23 cellular contexts compared by ENCODE assay signal in the genomic region with DNA sequence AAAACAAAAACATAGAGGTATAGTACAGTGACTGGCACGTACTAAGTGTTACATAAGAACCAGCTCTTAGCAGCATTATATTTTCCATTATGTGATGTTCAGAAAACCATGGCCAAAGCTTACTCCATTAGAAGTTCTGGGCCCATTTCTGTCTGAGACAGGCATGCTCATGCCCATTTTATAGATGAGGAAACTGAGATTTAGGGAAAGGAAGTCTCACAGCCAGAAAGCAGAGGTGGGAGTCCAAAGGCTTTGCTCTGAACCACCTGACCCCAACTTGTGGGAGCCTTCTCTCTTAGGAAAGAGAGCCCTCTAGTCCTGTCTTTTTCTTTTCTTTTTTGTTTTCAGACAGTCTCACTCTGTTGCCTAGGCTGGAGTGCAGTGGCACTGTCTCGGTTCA. TPM values are rescaled to one million over a fixed set of nuclear protein-coding genes. Genes with fewer than 3 reads are reported as not detected.
DNase-seq lines count a peak whose midpoint lies in the region; ATAC-seq, FAIRE-seq and TF ChIP-seq lines count a peak whose summit lies in the region.
"Had no signal": no experiment of that assay in that cellular context is flagged by ENCODE, and none has a peak within 500 bp of the region (broad histone marks: within the 10 kb centered on the region; RNA-seq: fewer than 3 reads in every experiment).

No MANE protein-coding gene starts in this region.

- H2BK20ac ChIP-seq in IMR-90 (ENCODE audit: low read depth, low read length): no peak overlapping the region

- H3K4me1 Mint-ChIP-seq in immature natural killer cell (peaks cover 18 to 25% of the 10 kb centered on the region in 2 donors), endodermal cell (peaks cover 11% of the 10 kb centered on the region)

- no peak overlapping the region; a peak in 1 of 4 replicates for H4K8ac ChIP-seq in IMR-90 (ENCODE audit: low read depth in 2 of 2, low read length in 2 of 2)

- no peak overlapping the region for H3K4ac ChIP-seq in IMR-90 (ENCODE audit: low read depth, low read length)

- no peaks in the 10 kb centered on the region for H3K9me3 Mint-ChIP-seq in immature natural killer cell
- H3K9me3 Mint-ChIP-seq in endodermal cell: no peaks in the 10 kb centered on the region
- H3K9me3 Mint-ChIP-seq: IgD-negative memory B cell; natural killer cell treated with Interleukin-12 subunit alpha and Interleukin-12 subunit beta and Interleukin-15 and Interleukin-18, amount 100 ng/mL, for 72 hours; stimulated activated memory B cell treated with anti-CD40 and anti-IgM and Interleukin-4, amounts not matched to agents 10 μg/mL and 1 μg/mL and 100 μg/mL, for 72 hours; T-helper 2 cell treated with Interferon-gamma antibody and Interleukin-4, amounts not matched to agents 5 μg/mL and 100 μg/mL, for 36 hours had no signal

- H3K23ac ChIP-seq in IMR-90 (ENCODE audit: low read depth, low read length): no peak overlapping the region

- TF ChIP-seq CTCF in A673 (conservative IDR thresholded peaks at IDR 0.05; ENCODE audit: low read depth, low read length): no peak
- TF ChIP-seq CTCF in IMR-90 (conservative IDR thresholded peaks at IDR 0.05; ENCODE audit: low read depth, low read length): no peak
- TF ChIP-seq CTCF in endothelial cell of umbilical vein (IDR thresholded peaks at IDR 0.05; ENCODE audit: extremely low read depth in 1 of 2, insufficient read depth in 1 of 2, low read depth in 1 of 2, low read length in 2 of 2): no peak
- TF ChIP-seq CTCF in endodermal cell (conservative IDR thresholded peaks at IDR 0.05): no peak

- BruUV-seq in A673 (replicated peaks; lab: Mats Ljungman, UMichigan): no TSS peak
- no TSS peak for BruUV-seq in IMR-90 (replicated peaks; lab: Mats Ljungman, UMichigan)
- no TSS peak for BruUV-seq in endothelial cell of umbilical vein (replicated peaks; lab: Mats Ljungman, UMichigan)

- H3K27me3 ChIP-seq in A673 (replicated peaks; ENCODE audit: insufficient read depth, low read depth, low read length, poor library complexity) (no peaks in the 10 kb centered on the region), IMR-90 (ENCODE audit: control insufficient read depth, insufficient read depth, low read length) (no peaks in the 10 kb centered on the region), endothelial cell of umbilical vein (ENCODE audit: control insufficient read depth in 2 of 2, insufficient read depth in 2 of 2, low read length in 2 of 2) (no peaks in the 10 kb centered on the region), rectal smooth muscle tissue (ENCODE audit: control insufficient read depth, insufficient read depth, low read length) (no peaks in the 10 kb centered on the region), endodermal cell (ENCODE audit: control insufficient read depth, insufficient read depth, low read length, poor library complexity, severe bottlenecking) (no peaks in the 10 kb centered on the region)

- in situ Hi-C loops in IMR-90 (cut with MboI; ENCODE audit: low sequenced_read_pairs): loop anchor here (10.0 kb wide), 1 partner anchor 64 kb away; a partner anchor contains a TSS

- no peak overlapping the region for H2AK5ac ChIP-seq in IMR-90 (ENCODE audit: low read depth, low read length)

- no peaks in the 10 kb centered on the region; the same call in 1 of the 2 replicates for H3K9me1 ChIP-seq in IMR-90 (ENCODE audit: insufficient read depth, low read length)
- H3K9me1 ChIP-seq in endothelial cell of umbilical vein (replicated peaks; ENCODE audit: control insufficient read depth, extremely low read depth, insufficient read depth, low read length): no peaks in the 10 kb centered on the region

- peaks cover 33% of the 10 kb centered on the region for H4K20me1 ChIP-seq in IMR-90 (ENCODE audit: insufficient read depth, low read length)
- no peaks in the 10 kb centered on the region for H4K20me1 ChIP-seq in endothelial cell of umbilical vein (replicated peaks; ENCODE audit: control insufficient read depth, extremely low read depth, insufficient read depth, low read length)

- no peak for TF ChIP-seq RAD21 in IMR-90 (IDR thresholded peaks at IDR 0.05; ENCODE audit: low read length)

- dilution Hi-C loops in IMR-90 (cut with HindIII; ENCODE audit: low sequenced_read_pairs, unreplicated experiment): no loop called here
- dilution Hi-C loops in endothelial cell of umbilical vein (cut with MboI; ENCODE audit: extremely low pct_ligation_motif_present, low sequenced_read_pairs): no loop called here

- H2AFZ ChIP-seq in IMR-90 (replicated peaks; ENCODE audit: low read length, poor library complexity) (no peak overlapping the region), endothelial cell of umbilical vein (ENCODE audit: low read depth, low read length) (no peak overlapping the region)
- H2AFZ ChIP-seq: parathyroid adenoma had no signal

- peaks cover 33% of the 10 kb centered on the region for H3K79me2 ChIP-seq in endothelial cell of umbilical vein (ENCODE audit: control insufficient read depth, insufficient read depth, low read length)

- WGBS in IMR-90 (ENCODE audit: extremely low coverage in 2 of 2, insufficient read length in 1 of 2), 2 experiments: no CpG with 5 or more reads among the region's 2 CpGs
- 94 to 96% methylated on average over 2 of the region's 2 CpGs for WGBS in endodermal cell (ENCODE audit: insufficient coverage in 1 of 2, insufficient read length in 1 of 2), 2 experiments

- FAIRE-seq in endothelial cell of umbilical vein (lab: Jason Lieb, UNC): no peak
- FAIRE-seq: A204.1, H54 had no signal

- H2BK120ac ChIP-seq in IMR-90 (ENCODE audit: low read depth, low read length): no peak overlapping the region

- H3K56ac ChIP-seq in IMR-90 (ENCODE audit: extremely low read depth, insufficient read depth, low read length): no peak overlapping the region

- TF ChIP-seq POLR2A in IMR-90 (IDR thresholded peaks at IDR 0.05; ENCODE audit: low read depth, low read length): no peak
- TF ChIP-seq POLR2A in endothelial cell of umbilical vein (IDR thresholded peaks at IDR 0.05; ENCODE audit: low read depth, low read length): no peak

- DNase-seq in A673 (ENCODE audit: low spot score) (no peak), IMR-90 (no peak), endothelial cell of umbilical vein (ENCODE audit: low read depth, low spot score) (no peak), immature natural killer cell (no peak), endodermal cell (no peak), NCI-H2171 treated with DMSO at 0.1 percent for 48 hours (lab: John Stamatoyannopoulos, UW) (no peak)
- DNase-seq: activated CD4-positive, alpha-beta T cell treated with anti-CD3 and anti-CD28 coated beads, Interleukin-2, amount 50 U/mL, for 48 hours; activated effector memory CD4-positive, alpha-beta T cell treated with anti-CD3 and anti-CD28 coated beads, Interleukin-2, amount 50 U/mL, for 16 hours; left ventricle myocardium inferior; NCI-H1417 treated with DMSO at 0.1 percent for 48 hours; NCI-H510A treated with DMSO at 0.1 percent for 48 hours had no signal

- H2BK5ac ChIP-seq in IMR-90 (ENCODE audit: low read depth, low read length, poor library complexity, severe bottlenecking): no peak overlapping the region

- no peak overlapping the region for H3K18ac ChIP-seq in IMR-90 (ENCODE audit: low read depth, low read length)

- no peak overlapping the region for H4K5ac ChIP-seq in IMR-90 (ENCODE audit: low read depth, low read length)

- H3K4me1 ChIP-seq in A673 (ENCODE audit: insufficient read depth, low read length, poor library complexity, severe bottlenecking): peaks cover 8% of the 10 kb centered on the region
- no peaks in the 10 kb centered on the region for H3K4me1 ChIP-seq in IMR-90 (ENCODE audit: control insufficient read depth, insufficient read depth, low read length)
- peaks cover 10% of the 10 kb centered on the region for H3K4me1 ChIP-seq in endothelial cell of umbilical vein (ENCODE audit: control insufficient read depth, extremely low read depth, insufficient read depth, low read length)
- peaks cover 12% of the 10 kb centered on the region for H3K4me1 ChIP-seq in rectal smooth muscle tissue (ENCODE audit: control insufficient read depth, insufficient read depth, low read length)
- no peaks in the 10 kb centered on the region for H3K4me1 ChIP-seq in endodermal cell (ENCODE audit: control insufficient read depth, insufficient read depth, low read length)

- no peak overlapping the region for H3K14ac ChIP-seq in IMR-90 (replicated peaks; ENCODE audit: low read depth, low read length)

- H3K9me3 ChIP-seq in A673 (ENCODE audit: low read depth, low read length, poor library complexity, severe bottlenecking) (no peaks in the 10 kb centered on the region), IMR-90 (ENCODE audit: control insufficient read depth, insufficient read depth, low read length) (no peaks in the 10 kb centered on the region), endothelial cell of umbilical vein (replicated peaks; ENCODE audit: control insufficient read depth, insufficient read depth, low read length) (no peaks in the 10 kb centered on the region), endodermal cell (ENCODE audit: control insufficient read depth, low read length) (no peaks in the 10 kb centered on the region)
- H3K9me3 ChIP-seq: left ventricle myocardium inferior, thoracic aorta had no signal

- intact Hi-C loops in A673 (cut with micrococcal nuclease; ENCODE audit: unreplicated experiment): no loop called here
- intact Hi-C loops in IMR-90 (cut with micrococcal nuclease): no loop called here
- intact Hi-C loops in endothelial cell of umbilical vein (cut with micrococcal nuclease): no loop called here

- H3K27ac ChIP-seq in A673 (ENCODE audit: low read depth, low read length, poor library complexity, severe bottlenecking) (peak overlapping the region; percentile 81), IMR-90 (ENCODE audit: insufficient read depth, low read length) (no peak overlapping the region), endothelial cell of umbilical vein (ENCODE audit: insufficient read depth, low read depth, low read length) (peak overlapping the region; percentile 73), rectal smooth muscle tissue (ENCODE audit: low read depth, low read length) (peak overlapping the region; percentile 61), endodermal cell (ENCODE audit: low read depth, low read length) (no peak overlapping the region)
- H3K27ac ChIP-seq: parathyroid adenoma had no signal

- H3K4me3 Mint-ChIP-seq in immature natural killer cell (peak overlapping the region in 2 of 5 donors; percentile 18 to 28), endodermal cell (no peak overlapping the region)
- H3K4me3 Mint-ChIP-seq: CD14-positive monocyte; natural killer cell treated with Interleukin-12 subunit alpha and Interleukin-12 subunit beta and Interleukin-15 and Interleukin-18, amount 100 ng/mL, for 72 hours; stimulated activated memory B cell treated with anti-CD40 and anti-IgM and Interleukin-4, amounts not matched to agents 10 μg/mL and 1 μg/mL and 100 μg/mL, for 72 hours had no signal

- H3K4me2 ChIP-seq in IMR-90 (ENCODE audit: low read depth, low read length): no peak overlapping the region
- H3K4me2 ChIP-seq in endothelial cell of umbilical vein (ENCODE audit: insufficient read depth, low read length): no peak overlapping the region

- no peak overlapping the region for H4K91ac ChIP-seq in IMR-90 (ENCODE audit: insufficient read depth, low read depth, low read length)

- peaks cover 7 to 53% of the 10 kb centered on the region in 2 experiments; a peak in 2 of 4 replicates for H3K79me1 ChIP-seq in IMR-90 (ENCODE audit: low read depth in 1 of 2, low read length in 2 of 2)

- H3K36me3 Mint-ChIP-seq in immature natural killer cell (peaks cover 5 to 9% (median 7%) of the 10 kb centered on the region in 3 donors), endodermal cell (ENCODE audit: low read depth) (peaks cover 22% of the 10 kb centered on the region)
- H3K36me3 Mint-ChIP-seq: natural killer cell treated with Interleukin-12 subunit alpha and Interleukin-12 subunit beta and Interleukin-15 and Interleukin-18, amount 100 ng/mL, for 72 hours had no signal

- no peak overlapping the region for H2BK15ac ChIP-seq in IMR-90 (ENCODE audit: low read depth, low read length)

- H3K27ac Mint-ChIP-seq in immature natural killer cell (no peak overlapping the region), endodermal cell (no peak overlapping the region)
- H3K27ac Mint-ChIP-seq: natural killer cell treated with Interleukin-12 subunit alpha and Interleukin-12 subunit beta and Interleukin-15 and Interleukin-18, amount 100 ng/mL, for 72 hours; stimulated activated memory B cell treated with anti-CD40 and anti-IgM and Interleukin-4, amounts not matched to agents 10 μg/mL and 1 μg/mL and 100 μg/mL, for 72 hours; T-helper 2 cell treated with Interferon-gamma antibody and Interleukin-4, amounts not matched to agents 5 μg/mL and 100 μg/mL, for 36 hours had no signal

- H2AK9ac ChIP-seq in IMR-90 (replicated peaks; ENCODE audit: low read depth, low read length, poor library complexity): peak overlapping the region; percentile 26

- peaks cover 14% of the 10 kb centered on the region for H3K36me3 ChIP-seq in A673 (ENCODE audit: insufficient read depth, low read length, poor library complexity, severe bottlenecking)
- peaks cover 13% of the 10 kb centered on the region for H3K36me3 ChIP-seq in IMR-90 (ENCODE audit: control insufficient read depth, insufficient read depth, low read length)
- peaks cover 5 to 10% of the 10 kb centered on the region in 2 experiments for H3K36me3 ChIP-seq in endothelial cell of umbilical vein (ENCODE audit: control insufficient read depth in 2 of 2, extremely low read depth in 1 of 2, insufficient read depth in 2 of 2, low read length in 2 of 2)
- peaks cover 6% of the 10 kb centered on the region for H3K36me3 ChIP-seq in rectal smooth muscle tissue (ENCODE audit: control insufficient read depth, insufficient read depth, low read length)
- peaks cover 38% of the 10 kb centered on the region for H3K36me3 ChIP-seq in endodermal cell (ENCODE audit: control insufficient read depth, insufficient read depth, low read length)

- POLR2A ChIA-PET in A673 (lab: Charles Lee; ENCODE audit: low non-redundant PET) (no interaction called here), IMR-90 (lab: Charles Lee; ENCODE audit: unreplicated experiment) (no interaction called here), endothelial cell of umbilical vein (lab: Charles Lee) (interaction anchor here (0.5 kb wide), 1 partner anchor 8 kb away, joined by 4 read pairs; no protein-coding TSS in a partner anchor)

- no peak overlapping the region for H3K9ac ChIP-seq in IMR-90 (ENCODE audit: low read depth, low read length)
- H3K9ac ChIP-seq in endothelial cell of umbilical vein (replicated peaks; ENCODE audit: extremely low read depth, insufficient read depth, low read length): no peak overlapping the region
- no peak overlapping the region for H3K9ac ChIP-seq in rectal smooth muscle tissue (ENCODE audit: low read length)
- H3K9ac ChIP-seq in endodermal cell (ENCODE audit: extremely low read depth, low read length, poor library complexity, severe bottlenecking): no peak overlapping the region
- H3K9ac ChIP-seq: parathyroid adenoma had no signal

- peaks cover 0 to 5% (median 5%) of the 10 kb centered on the region in 3 donors for H3K27me3 Mint-ChIP-seq in immature natural killer cell (ENCODE audit: low read depth in 3 of 3)
- H3K27me3 Mint-ChIP-seq in endodermal cell (ENCODE audit: insufficient read depth): no peaks in the 10 kb centered on the region
- H3K27me3 Mint-ChIP-seq: IgD-negative memory B cell; natural killer cell treated with Interleukin-12 subunit alpha and Interleukin-12 subunit beta and Interleukin-15 and Interleukin-18, amount 100 ng/mL, for 72 hours; stimulated activated memory B cell treated with anti-CD40 and anti-IgM and Interleukin-4, amounts not matched to agents 10 μg/mL and 1 μg/mL and 100 μg/mL, for 72 hours had no signal

- CTCF ChIA-PET in A673 (lab: Charles Lee) (no interaction called here), IMR-90 (lab: Yijun Ruan, JAX) (interaction anchor here (0.5 to 0.6 kb wide), 2 partner anchors 36 to 243 kb away, joined by 3 to 9 read pairs; no protein-coding TSS in a partner anchor), endothelial cell of umbilical vein (lab: Charles Lee) (interaction anchor here (1.1 kb wide), 1 partner anchor 143 kb away, joined by 3 read pairs; no protein-coding TSS in a partner anchor)

- no peak overlapping the region for H3K4me3 ChIP-seq in A673 (ENCODE audit: low read depth, low read length, poor library complexity, severe bottlenecking)
- H3K4me3 ChIP-seq in IMR-90 (ENCODE audit: insufficient read depth, low read depth, low read length): no peak overlapping the region
- no peak overlapping the region for H3K4me3 ChIP-seq in endothelial cell of umbilical vein (replicated peaks in 1 of 3; ENCODE audit: insufficient read depth in 1 of 3, low read depth in 1 of 3, low read length in 3 of 3)
- no peak overlapping the region for H3K4me3 ChIP-seq in rectal smooth muscle tissue (ENCODE audit: low read length)
- H3K4me3 ChIP-seq in endodermal cell (ENCODE audit: low read length): no peak overlapping the region

- no peak for ATAC-seq in IMR-90 (ENCODE audit: low read depth)
- ATAC-seq in GM18907 (IDR thresholded peaks at IDR 0.05; ENCODE audit: unreplicated experiment): no peak
- ATAC-seq: natural killer cell treated with Interleukin-12 subunit alpha and Interleukin-12 subunit beta and Interleukin-15 and Interleukin-18, amount 100 ng/mL, for 72 hours; Panc1; stimulated activated memory B cell treated with anti-CD40 and anti-IgM and Interleukin-4, amounts not matched to agents 10 μg/mL and 1 μg/mL and 100 μg/mL, for 72 hours had no signal

RNA-seq across cellular contexts. Expression of a gene that starts 2.3 kb away (rescaled TPM):
- total RNA-seq in A673 (2021): 226 and 241 TPM in 2 replicates
- total RNA-seq in IMR-90 (2012; rRNA removed): 134 and 144 TPM in 2 replicates
- 274 and 374 TPM in 2 replicates for polyA plus RNA-seq in IMR-90 (2012; rRNA removed)
- 459 and 604 TPM in 2 replicates for polyA plus RNA-seq in IMR-90 (2012; cell fraction: cytosol; rRNA removed)
- polyA plus RNA-seq in IMR-90 (2012; cell fraction: nucleus; rRNA removed; ENCODE audit: low replicate concordance): 129 and 153 TPM in 2 replicates
- total RNA-seq in endothelial cell of umbilical vein: 279 and 313 TPM in 2 replicates
- polyA plus RNA-seq in endothelial cell of umbilical vein: 376 and 417 TPM in 2 replicates
- 283 and 300 TPM in 2 replicates for polyA plus RNA-seq in endothelial cell of umbilical vein (2011; cell fraction: cytosol; rRNA removed)
- polyA plus RNA-seq in endothelial cell of umbilical vein (2011; cell fraction: nucleus; rRNA removed): 93.6 and 108 TPM in 2 replicates
- 320 and 378 TPM in 2 replicates for polyA plus RNA-seq in endothelial cell of umbilical vein (2012)
- 115 and 153 TPM in 2 replicates for polyA minus RNA-seq in endothelial cell of umbilical vein
- polyA minus RNA-seq in endothelial cell of umbilical vein (2011; cell fraction: cytosol; rRNA and poly(A)+ RNA removed): 93.2 TPM
- polyA minus RNA-seq in endothelial cell of umbilical vein (2011; cell fraction: nucleus; rRNA and poly(A)+ RNA removed): 22.7 and 27.2 TPM in 2 replicates
- 100 to 1,000 TPM in 1 of 3 donors, 10 to 100 TPM in 2; 86.8 to 116 (median 90.3) TPM for polyA plus RNA-seq in immature natural killer cell
- 100 to 1,000 TPM; 162 to 214 TPM for total RNA-seq in endodermal cell
- polyA plus RNA-seq in endodermal cell (2013, experiment 1 of 2): 187 TPM
- polyA plus RNA-seq in endodermal cell (2013, experiment 2 of 2): 181 TPM

RNA-seq across cellular contexts. Expression of a gene that starts 12.4 kb away (rescaled TPM):
- total RNA-seq in A673 (2021) (76.5 and 76.7 TPM in 2 replicates), IMR-90 (2012; rRNA removed) (28.9 and 29.0 TPM in 2 replicates), endothelial cell of umbilical vein (47.3 and 51.3 TPM in 2 replicates), endodermal cell (10 to 100 TPM; 41.4 to 41.6 TPM)
- polyA plus RNA-seq in IMR-90 (2012; rRNA removed) (16.4 and 18.7 TPM in 2 replicates), endothelial cell of umbilical vein (25.7 and 28.3 TPM in 2 replicates), immature natural killer cell (1 to 10 TPM; 1.5 to 6.9 (median 2.7) TPM)
- 10.3 and 12.5 TPM in 2 replicates for polyA plus RNA-seq in IMR-90 (2012; cell fraction: cytosol; rRNA removed)
- polyA plus RNA-seq in IMR-90 (2012; cell fraction: nucleus; rRNA removed; ENCODE audit: low replicate concordance): 17.8 and 19.1 TPM in 2 replicates
- 19.6 and 20.2 TPM in 2 replicates for polyA plus RNA-seq in endothelial cell of umbilical vein (2011; cell fraction: cytosol; rRNA removed)
- polyA plus RNA-seq in endothelial cell of umbilical vein (2011; cell fraction: nucleus; rRNA removed): 29.7 and 30.7 TPM in 2 replicates
- polyA plus RNA-seq in endothelial cell of umbilical vein (2012): 25.8 and 31.7 TPM in 2 replicates
- polyA minus RNA-seq in endothelial cell of umbilical vein: 35.8 and 45.8 TPM in 2 replicates
- polyA minus RNA-seq in endothelial cell of umbilical vein (2011; cell fraction: cytosol; rRNA and poly(A)+ RNA removed): 20.1 TPM
- polyA minus RNA-seq in endothelial cell of umbilical vein (2011; cell fraction: nucleus; rRNA and poly(A)+ RNA removed): 53.1 and 57.3 TPM in 2 replicates
- 42.6 TPM for polyA plus RNA-seq in endodermal cell (2013, experiment 1 of 2)
- polyA plus RNA-seq in endodermal cell (2013, experiment 2 of 2): 40.6 TPM

RNA-seq across cellular contexts. Expression of a gene that starts 60.0 kb away (rescaled TPM):
- total RNA-seq in A673 (2021) (283 and 295 TPM in 2 replicates), IMR-90 (2012; rRNA removed) (105 and 142 TPM in 2 replicates), endothelial cell of umbilical vein (105 and 114 TPM in 2 replicates), endodermal cell (10 to 100 TPM; 77.6 to 78.1 TPM)
- polyA plus RNA-seq in IMR-90 (2012; rRNA removed) (155 and 171 TPM in 2 replicates), endothelial cell of umbilical vein (114 TPM in 2 replicates), immature natural killer cell (10 to 100 TPM; 17.4 to 37.7 (median 32.6) TPM)
- 117 and 213 TPM in 2 replicates for polyA plus RNA-seq in IMR-90 (2012; cell fraction: cytosol; rRNA removed)
- 88.4 and 128 TPM in 2 replicates for polyA plus RNA-seq in IMR-90 (2012; cell fraction: nucleus; rRNA removed; ENCODE audit: low replicate concordance)
- 73.3 and 75.0 TPM in 2 replicates for polyA plus RNA-seq in endothelial cell of umbilical vein (2011; cell fraction: cytosol; rRNA removed)
- polyA plus RNA-seq in endothelial cell of umbilical vein (2011; cell fraction: nucleus; rRNA removed): 43.7 and 51.1 TPM in 2 replicates
- 86.6 and 87.7 TPM in 2 replicates for polyA plus RNA-seq in endothelial cell of umbilical vein (2012)
- 127 and 137 TPM in 2 replicates for polyA minus RNA-seq in endothelial cell of umbilical vein
- polyA minus RNA-seq in endothelial cell of umbilical vein (2011; cell fraction: cytosol; rRNA and poly(A)+ RNA removed): 98.2 TPM
- polyA minus RNA-seq in endothelial cell of umbilical vein (2011; cell fraction: nucleus; rRNA and poly(A)+ RNA removed): 22.9 and 25.6 TPM in 2 replicates
- 81.2 TPM for polyA plus RNA-seq in endodermal cell (2013, experiment 1 of 2)
- 60.6 TPM for polyA plus RNA-seq in endodermal cell (2013, experiment 2 of 2)

Comparison
In these comparisons a context has a peak if more than half of its experiments do, and no peak if none do; other contexts are left out.
1. H3K27ac ChIP-seq: peak in A673 (single experiment), endothelial cell of umbilical vein (single experiment) and rectal smooth muscle tissue (single experiment); none in IMR-90 (single experiment) and endodermal cell (single experiment).